In genomic region chr3:34683851-34684250, GRCh38 we compare ENCODE assay signal across 8 cellular contexts.
DNase-seq lines count a peak whose midpoint lies in the region; ATAC-seq, FAIRE-seq and TF ChIP-seq lines count a peak whose summit lies in the region.

No MANE protein-coding gene starts in this region.

- intact Hi-C loops in PC-3 (cut with micrococcal nuclease), result loop anchor here (1.0 kb wide), 3 partner anchors 424 to 801 kb away; no protein-coding TSS in a partner anchor
- intact Hi-C loops in stomach (cut with DNase I; ENCODE audit: low total_unique reads), result loop anchor here (10.0 kb wide), 2 partner anchors 699 to 799 kb away; no protein-coding TSS in a partner anchor

- H4K20me1 ChIP-seq in PC-3 (ENCODE audit: low read length), result no peaks in the 10 kb centered on the region

- H3K27me3 ChIP-seq in PC-3 (ENCODE audit: low read length), result no peaks in the 10 kb centered on the region
- H3K27me3 ChIP-seq in bronchial epithelial cell (ENCODE audit: control insufficient read depth, insufficient read depth, low read length), result no peaks in the 10 kb centered on the region
- H3K27me3 ChIP-seq in stomach, result no peaks in the 10 kb centered on the region

- ATAC-seq in HG03342 (IDR thresholded peaks at IDR 0.05; ENCODE audit: unreplicated experiment) (peak; percentile 63), PC-3 (peak; percentile 93), GM18505 (IDR thresholded peaks at IDR 0.05; ENCODE audit: unreplicated experiment) (no peak)

- peak; percentile 75 for TF ChIP-seq CTCF in PC-3 (conservative IDR thresholded peaks at IDR 0.05; ENCODE audit: low read depth, low read length)
- TF ChIP-seq CTCF in bronchial epithelial cell (IDR thresholded peaks at IDR 0.05; ENCODE audit: insufficient read depth, low read length, severe bottlenecking), result peak; percentile 67
- TF ChIP-seq CTCF in stomach (IDR thresholded peaks at IDR 0.05), result peak in 5 of 7 experiments; percentile 21 to 43 (median 30)

- POLR2A ChIA-PET in PC-3 (lab: Charles Lee; ENCODE audit: unreplicated experiment), result interaction anchor here (0.7 kb wide), 1 partner anchor 794 kb away, joined by 4 read pairs; no protein-coding TSS in a partner anchor

- TF ChIP-seq POLR2A in stomach (IDR thresholded peaks at IDR 0.05) (no peak), GM18505 (IDR thresholded peaks at IDR 0.05; ENCODE audit: borderline replicate concordance, extremely low read depth, insufficient read depth, insufficient read length) (no peak)

- H3K27ac ChIP-seq in PC-3 (ENCODE audit: low read length), result no peak overlapping the region
- no peak overlapping the region for H3K27ac ChIP-seq in stomach

- BruUV-seq in PC-3 (replicated peaks; lab: Mats Ljungman, UMichigan), result no TSS peak

- no peak overlapping the region for H3K9ac ChIP-seq in PC-3 (ENCODE audit: low read length)

- H3K4me2 ChIP-seq in PC-3 (ENCODE audit: low read length), result no peak overlapping the region

- DNase-seq in ELR (ENCODE audit: low read depth), result peak; percentile 27
- peak; percentile 71 for DNase-seq in PC-3
- peak; percentile 40 for DNase-seq in bronchial epithelial cell (ENCODE audit: low read depth)
- peak; percentile 48 for DNase-seq in kidney tubule cell (ENCODE audit: low spot score)
- DNase-seq in stomach, result peak; percentile 69
- DNase-seq in NCI-H345 (lab: John Stamatoyannopoulos, UW), result no peak

- 29 to 41% (median 38%) methylated on average over 4 of the region's 4 CpGs for WGBS in stomach, 5 donors

- FAIRE-seq in bronchial epithelial cell (lab: Jason Lieb, UNC), result no peak

- no peaks in the 10 kb centered on the region for H3K79me2 ChIP-seq in PC-3 (ENCODE audit: low read length)

- H3K9me3 ChIP-seq in PC-3 (ENCODE audit: low read length) (no peaks in the 10 kb centered on the region), stomach (no peaks in the 10 kb centered on the region)

- H3K36me3 ChIP-seq in PC-3 (ENCODE audit: low read depth, low read length) (no peaks in the 10 kb centered on the region), bronchial epithelial cell (ENCODE audit: control insufficient read depth, insufficient read depth, low read length) (no peaks in the 10 kb centered on the region), stomach (no peaks in the 10 kb centered on the region)

- H3K9me2 ChIP-seq in PC-3 (replicated peaks; ENCODE audit: low read length), result no peaks in the 10 kb centered on the region

- no peaks in the 10 kb centered on the region for H3F3A ChIP-seq in PC-3 (ENCODE audit: low read length, unreplicated experiment)

- no peak for TF ChIP-seq EP300 in stomach (IDR thresholded peaks at IDR 0.05)

- no peak overlapping the region for H2AFZ ChIP-seq in PC-3 (ENCODE audit: low read length)

- H3K4me1 ChIP-seq in PC-3 (ENCODE audit: insufficient read depth, low read length) (no peaks in the 10 kb centered on the region), stomach (no peaks in the 10 kb centered on the region)

- H3K4me3 ChIP-seq in PC-3 (ENCODE audit: low read length), result no peak overlapping the region
- H3K4me3 ChIP-seq in bronchial epithelial cell (ENCODE audit: low read depth, low read length), result no peak overlapping the region
- no peak overlapping the region for H3K4me3 ChIP-seq in stomach

- CTCF ChIA-PET in PC-3 (lab: Charles Lee), result interaction anchor here (0.5 to 1.9 kb wide), 8 partner anchors 9 to 800 kb away, joined by 3 to 23 read pairs (median 4); no protein-coding TSS in a partner anchor
